ENCODE assay signal across 17 cellular contexts in genomic region chr3:187263270-187263669, GRCh38. TPM values are rescaled to one million over a fixed set of nuclear protein-coding genes. Genes with fewer than 3 reads are reported as not detected.
A peak's percentile ranks its signal among the peaks of the same experiment; 100 is the strongest.
DNase-seq lines count a peak whose midpoint lies in the region; ATAC-seq and TF ChIP-seq lines count a peak whose summit lies in the region.
"Had no signal": no experiment of that assay in that cellular context is flagged by ENCODE, and none has a peak within 500 bp of the region (broad histone marks: within the 10 kb centered on the region; RNA-seq: fewer than 3 reads in every experiment).

No MANE protein-coding gene starts in this region.

- H3K4me3 ChIP-seq in cardiac fibroblast (replicated peaks in 1 of 2; ENCODE audit: low read depth in 2 of 2, low read length in 2 of 2): no peak overlapping the region
- no peak overlapping the region for H3K4me3 ChIP-seq in left lung
- no peak overlapping the region for H3K4me3 ChIP-seq in gastrocnemius medialis
- no peak overlapping the region for H3K4me3 ChIP-seq in spleen
- H3K4me3 ChIP-seq: body of pancreas, Peyer's patch had no signal

- peak; percentile 47 for ATAC-seq in left lung
- peak in 1 of 2 donors; percentile 30 for ATAC-seq in gastrocnemius medialis
- ATAC-seq in esophagus mucosa: no peak
- no peak for ATAC-seq in HG02970 (IDR thresholded peaks at IDR 0.05; ENCODE audit: low FRiP score, unreplicated experiment)
- ATAC-seq: WTC11 had no signal

- H3K36me3 ChIP-seq in left lung (no peaks in the 10 kb centered on the region), gastrocnemius medialis (no peaks in the 10 kb centered on the region), spleen (no peaks in the 10 kb centered on the region)
- H3K36me3 ChIP-seq: Peyer's patch had no signal

- H3K27ac ChIP-seq in left lung: peak overlapping the region in 1 of 2 donors; percentile 60
- peak overlapping the region in 3 of 4 donors; percentile 10 to 46 (median 19) for H3K27ac ChIP-seq in gastrocnemius medialis
- H3K27ac ChIP-seq in spleen: no peak overlapping the region
- H3K27ac ChIP-seq: C4-2B had no signal

- H3K9me3 ChIP-seq in left lung (no peaks in the 10 kb centered on the region), gastrocnemius medialis (no peaks in the 10 kb centered on the region), spleen (peaks cover 0 to 8% (median 0%) of the 10 kb centered on the region in 8 donors)
- H3K9me3 ChIP-seq: body of pancreas, Peyer's patch had no signal

- intact Hi-C loops in left lung (cut with DNase I): no loop called here
- intact Hi-C loops in gastrocnemius medialis (cut with DNase I; ENCODE audit: low total_unique reads): no loop called here
- intact Hi-C loops in spleen (cut with DNase I; ENCODE audit: low total_unique reads): no loop called here

- H3K4me1 ChIP-seq in left lung (peaks cover 0 to 16% of the 10 kb centered on the region in 2 donors), gastrocnemius medialis (peaks cover 28 to 36% of the 10 kb centered on the region in 2 donors), spleen (peaks cover 0 to 24% (median 0%) of the 10 kb centered on the region in 6 donors)
- H3K4me1 ChIP-seq: Peyer's patch had no signal

- no peak for TF ChIP-seq CTCF in cardiac fibroblast (IDR thresholded peaks at IDR 0.05; ENCODE audit: low read depth, low read length)
- no peak for TF ChIP-seq CTCF in left lung (IDR thresholded peaks at IDR 0.05)
- no peak for TF ChIP-seq CTCF in gastrocnemius medialis (IDR thresholded peaks at IDR 0.05 in 4 of 5, conservative IDR thresholded peaks at IDR 0.05 in 1 of 5)
- no peak for TF ChIP-seq CTCF in spleen (IDR thresholded peaks at IDR 0.05 in 8 of 11, conservative IDR thresholded peaks at IDR 0.05 in 3 of 11)

- TF ChIP-seq POLR2A in gastrocnemius medialis (IDR thresholded peaks at IDR 0.05) (no peak), spleen (IDR thresholded peaks at IDR 0.05) (no peak)

- no peaks in the 10 kb centered on the region for H3K27me3 ChIP-seq in left lung
- H3K27me3 ChIP-seq in gastrocnemius medialis: no peaks in the 10 kb centered on the region
- H3K27me3 ChIP-seq in spleen (replicated peaks in 1 of 7): peaks cover 0 to 63% (median 15%) of the 10 kb centered on the region in 7 donors
- H3K27me3 ChIP-seq: body of pancreas, Peyer's patch had no signal

- DNase-seq in EL: peak; percentile 30
- peak; percentile 23 to 35 for DNase-seq in cardiac fibroblast (ENCODE audit: low read depth in 2 of 2)
- DNase-seq in left lung: no peak
- DNase-seq in gastrocnemius medialis: no peak
- DNase-seq in T-helper 2 cell: no peak
- no peak for DNase-seq in spleen
- DNase-seq: activated effector memory CD4-positive, alpha-beta T cell treated with Interleukin-2 at 50 U/mL for 16 hours; body of pancreas; kidney; NCI-H187 treated with DMSO at 0.1 percent for 48 hours; Peyer's patch; stimulated activated CD4-positive, alpha-beta T cell treated with anti-CD3 and anti-CD28 coated beads, Interleukin-12 subunit alpha, Interleukin-12 subunit beta, amount 100 ng/mL, for 4 hours had no signal

- in situ Hi-C loops in gastrocnemius medialis (cut with MboI; ENCODE audit: low sequenced_read_pairs in 4 of 4): no loop called here

RNA-seq across cellular contexts. Expression of gene MASP1, which starts 28.3 kb away (rescaled TPM):
- total RNA-seq in left lung: 1 to 10 TPM in 1 of 2 donors, under 1 TPM in 1; 0.42 to 4.5 TPM
- 1 to 10 TPM in 2 of 4 donors, under 1 TPM in 2; 0.27 to 7.3 (median 2.6) TPM for total RNA-seq in gastrocnemius medialis
- 1 to 10 TPM in 1 of 7 donors, under 1 TPM in 4, not detected in 2; 0.35 to 1.9 (median 0.49) TPM for total RNA-seq in spleen
- polyA plus RNA-seq in spleen: under 1 TPM; 0.05 to 0.11 (median 0.10) TPM
- 1.6 TPM for total RNA-seq in esophagus mucosa
- total RNA-seq: G401 had no signal

Comparison
In these comparisons a context has a peak if more than half of its experiments do, and no peak if none do; other contexts are left out.
1. DNase-seq: peak in EL (single experiment) and cardiac fibroblast (2 of 2); none in left lung (0 of 2), gastrocnemius medialis (0 of 2), T-helper 2 cell (0 of 5) and spleen (single experiment).
2. H3K27ac ChIP-seq: peak in gastrocnemius medialis (3 of 4); none in spleen (0 of 8).